2 cellular contexts compared by ENCODE assay signal in the genomic region with DNA sequence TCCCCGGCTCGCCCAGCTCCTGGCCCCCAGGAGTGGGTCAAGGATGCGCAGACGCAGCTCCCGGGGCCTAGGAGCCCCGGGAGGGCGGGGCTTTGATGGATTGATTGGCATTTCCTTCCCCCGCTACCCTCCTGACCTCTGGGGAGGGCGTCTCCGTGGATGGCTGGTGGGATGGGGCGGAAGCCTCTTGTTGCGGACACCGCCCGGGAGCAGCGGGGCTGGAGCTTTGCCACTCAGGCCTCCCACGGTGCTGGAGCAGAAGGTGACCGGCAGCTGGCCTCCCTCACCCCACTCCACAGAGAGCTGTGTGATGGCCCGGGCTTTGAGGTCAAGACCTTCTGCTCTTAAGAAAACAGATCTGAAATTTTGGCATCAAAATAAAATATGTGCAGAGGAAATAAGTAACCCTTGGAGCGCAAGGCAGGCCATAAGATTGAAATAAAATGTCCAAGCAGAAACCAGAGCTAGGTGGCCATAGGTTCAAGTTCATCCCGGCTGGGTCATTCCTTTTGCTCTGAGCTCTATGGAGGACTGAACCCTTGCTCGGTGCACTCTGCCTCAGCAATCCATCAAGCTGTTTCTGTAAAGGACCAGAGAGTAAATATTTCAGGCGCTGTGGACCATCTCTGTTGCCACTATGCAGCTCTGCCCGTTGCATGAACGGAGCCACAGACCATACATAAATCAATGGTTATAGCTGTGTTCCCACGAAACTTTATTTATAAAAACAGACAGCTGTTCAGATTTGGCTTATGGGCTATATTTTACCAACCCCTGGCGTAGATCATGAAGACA.
TF ChIP-seq lines count a peak whose summit lies in the region.

No MANE protein-coding gene starts in this region.

TF ChIP-seq in HCT116, 20 proteins besides CTCF, POLR2A, EP300 and RAD21 (continued from another document):
- TF ChIP-seq TCF7L2 (IDR thresholded peaks at IDR 0.05; ENCODE audit: borderline replicate concordance, extremely low read depth, insufficient read depth, insufficient read length) (peak; percentile 70), POLR2AphosphoS5 (IDR thresholded peaks at IDR 0.05; ENCODE audit: low read depth, low read length) (no peak), YY1 (IDR thresholded peaks at IDR 0.05; ENCODE audit: extremely low read depth, insufficient replicate concordance, low read depth, low read length) (no peak), EGR1 (IDR thresholded peaks at IDR 0.05; ENCODE audit: low read depth) (no peak)

TF ChIP-seq in WTC11, 78 proteins besides CTCF, POLR2A, EP300 and RAD21 (continued from another document):
- TF ChIP-seq, protein P1, sequence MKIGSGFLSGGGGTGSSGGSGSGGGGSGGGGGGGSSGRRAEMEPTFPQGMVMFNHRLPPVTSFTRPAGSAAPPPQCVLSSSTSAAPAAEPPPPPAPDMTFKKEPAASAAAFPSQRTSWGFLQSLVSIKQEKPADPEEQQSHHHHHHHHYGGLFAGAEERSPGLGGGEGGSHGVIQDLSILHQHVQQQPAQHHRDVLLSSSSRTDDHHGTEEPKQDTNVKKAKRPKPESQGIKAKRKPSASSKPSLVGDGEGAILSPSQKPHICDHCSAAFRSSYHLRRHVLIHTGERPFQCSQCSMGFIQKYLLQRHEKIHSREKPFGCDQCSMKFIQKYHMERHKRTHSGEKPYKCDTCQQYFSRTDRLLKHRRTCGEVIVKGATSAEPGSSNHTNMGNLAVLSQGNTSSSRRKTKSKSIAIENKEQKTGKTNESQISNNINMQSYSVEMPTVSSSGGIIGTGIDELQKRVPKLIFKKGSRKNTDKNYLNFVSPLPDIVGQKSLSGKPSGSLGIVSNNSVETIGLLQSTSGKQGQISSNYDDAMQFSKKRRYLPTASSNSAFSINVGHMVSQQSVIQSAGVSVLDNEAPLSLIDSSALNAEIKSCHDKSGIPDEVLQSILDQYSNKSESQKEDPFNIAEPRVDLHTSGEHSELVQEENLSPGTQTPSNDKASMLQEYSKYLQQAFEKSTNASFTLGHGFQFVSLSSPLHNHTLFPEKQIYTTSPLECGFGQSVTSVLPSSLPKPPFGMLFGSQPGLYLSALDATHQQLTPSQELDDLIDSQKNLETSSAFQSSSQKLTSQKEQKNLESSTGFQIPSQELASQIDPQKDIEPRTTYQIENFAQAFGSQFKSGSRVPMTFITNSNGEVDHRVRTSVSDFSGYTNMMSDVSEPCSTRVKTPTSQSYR (CRISPR knock-in tag; IDR thresholded peaks at IDR 0.05), result no peak
- no peak for TF ChIP-seq NR1H2 (CRISPR knock-in tag; IDR thresholded peaks at IDR 0.05)
- no peak for TF ChIP-seq ELF4 (CRISPR knock-in tag; IDR thresholded peaks at IDR 0.05; ENCODE audit: low read depth)
- no peak for TF ChIP-seq ZNF532 (CRISPR knock-in tag; IDR thresholded peaks at IDR 0.05; ENCODE audit: borderline replicate concordance)
- no peak for TF ChIP-seq FOXJ3 (CRISPR knock-in tag; IDR thresholded peaks at IDR 0.05; ENCODE audit: borderline replicate concordance)
